In genomic region chr2:236168110-236169067, GRCh38 we compare ENCODE assay signal across 8 cellular contexts. TPM values are rescaled to one million over a fixed set of nuclear protein-coding genes. Genes with fewer than 3 reads are reported as not detected.
DNase-seq lines count a peak whose midpoint lies in the region; ATAC-seq, FAIRE-seq and TF ChIP-seq lines count a peak whose summit lies in the region.

TSS of gene GBX2 (minus strand) at chr2:236168386. CDS start at chr2:236167971, 415 bp downstream.

- peak within 1 kb of the TSS in 1 of 2 experiments; percentile 89; a peak in 2 of 4 replicates for H3K9ac ChIP-seq in K562 (ENCODE audit: insufficient read depth in 1 of 2, low read depth in 2 of 2, low read length in 2 of 2)

- TF ChIP-seq EP300 in K562 (IDR thresholded peaks at IDR 0.05; ENCODE audit: low read length) (no peak), transverse colon (IDR thresholded peaks at IDR 0.05; ENCODE audit: low read depth) (no peak)

- in situ Hi-C loops in K562 (cut with MboI), result no loop called here
- in situ Hi-C loops in transverse colon (cut with MboI; ENCODE audit: low pct_ligation_motif_present in 1 of 4, low pct_unique_long_range_greater_than_20kb in 1 of 4, low sequenced_read_pairs in 3 of 4), result no loop called here

- 24% methylated on average over 23 of the region's 105 CpGs for WGBS in K562 (ENCODE audit: insufficient coverage, low coverage, missing lambda C conversion rate)
- WGBS in transverse colon (ENCODE audit: low coverage in 1 of 2), 2 donors, result 20% methylated on average over 87 of the region's 105 CpGs; no CpG with 5 or more reads in 1 of the 2 donors

- peak; percentile 33 for DNase-seq in ELR (ENCODE audit: low read depth)
- DNase-seq in NCI-H2029 treated with DMSO at 0.1 percent for 48 hours (lab: John Stamatoyannopoulos, UW), result peak; percentile 14
- peak; percentile 77 to 94 (median 92) for DNase-seq in K562 (ENCODE audit: extremely low read depth in 1 of 4, low spot score in 3 of 4)
- DNase-seq in kidney epithelial cell (ENCODE audit: low read depth), result peak; percentile 25
- DNase-seq in transverse colon, result peak; percentile 28
- no peak for DNase-seq in naive thymus-derived CD4-positive, alpha-beta T cell
- DNase-seq in activated CD8-positive, alpha-beta memory T cell treated with anti-CD3 and anti-CD28 coated beads, Interleukin-2, amount 50 U/mL, for 48 hours, result no peak

- H3K4me1 ChIP-seq in K562 (replicated peaks in 1 of 2; ENCODE audit: control insufficient read depth in 2 of 2, insufficient read depth in 2 of 2, low read length in 2 of 2) (peaks cover 0 to 25% of the 10 kb centered on the region in 2 experiments; a peak in 2 of 5 replicates), transverse colon (peaks cover 11 to 78% (median 57%) of the 10 kb centered on the region in 4 donors)
- no peaks in the 10 kb centered on the region for H3K4me1 ChIP-seq in naive thymus-derived CD4-positive, alpha-beta T cell (ENCODE audit: control insufficient read depth in 2 of 2, insufficient read depth in 2 of 2, low read length in 2 of 2)

- H3K27ac Mint-ChIP-seq in naive thymus-derived CD4-positive, alpha-beta T cell, result peak within 1 kb of the TSS in 1 of 9 donors; percentile 79
- no peak within 1 kb of the TSS for H3K27ac Mint-ChIP-seq in stimulated activated memory B cell treated with anti-CD40 and anti-IgM and Interleukin-4, amounts not matched to agents 10 μg/mL and 1 μg/mL and 100 μg/mL, for 72 hours

- peak within 1 kb of the TSS; percentile 66; the same call in 1 of the 2 replicates for H3K4me2 ChIP-seq in K562 (ENCODE audit: insufficient read depth, low read length)

- H3K27ac ChIP-seq in K562 (ENCODE audit: extremely low read depth, low read depth, low read length), result no peak within 1 kb of the TSS
- no peak within 1 kb of the TSS for H3K27ac ChIP-seq in transverse colon
- H3K27ac ChIP-seq in naive thymus-derived CD4-positive, alpha-beta T cell (ENCODE audit: low read depth, low read length), result no peak within 1 kb of the TSS

- TF ChIP-seq CTCF in K562 (IDR thresholded peaks at IDR 0.05 in 2 of 3, conservative IDR thresholded peaks at IDR 0.05 in 1 of 3; ENCODE audit: insufficient read depth in 2 of 3, low read depth in 1 of 3, low read length in 3 of 3) (no peak), kidney epithelial cell (IDR thresholded peaks at IDR 0.05; ENCODE audit: insufficient read depth, low read length, poor library complexity, severe bottlenecking) (no peak), transverse colon (IDR thresholded peaks at IDR 0.05) (no peak)

- peak; percentile 97 for ATAC-seq in K562
- ATAC-seq in naive thymus-derived CD4-positive, alpha-beta T cell, result no peak
- no peak for ATAC-seq in stimulated activated memory B cell treated with anti-CD40 and anti-IgM and Interleukin-4, amounts not matched to agents 10 μg/mL and 1 μg/mL and 100 μg/mL, for 72 hours

- peaks cover 0 to 1% (median 0%) of the 10 kb centered on the region in 11 donors for H3K9me3 Mint-ChIP-seq in naive thymus-derived CD4-positive, alpha-beta T cell
- H3K9me3 Mint-ChIP-seq in stimulated activated memory B cell treated with anti-CD40 and anti-IgM and Interleukin-4, amounts not matched to agents 10 μg/mL and 1 μg/mL and 100 μg/mL, for 72 hours, result no peaks in the 10 kb centered on the region

- TF ChIP-seq RAD21 in K562 (CRISPR knock-in tag; conservative IDR thresholded peaks at IDR 0.05 in 1 of 2, IDR thresholded peaks at IDR 0.05 in 1 of 2), result no peak

- H3K4me3 ChIP-seq in K562 (peak within 1 kb of the TSS; percentile 46), kidney epithelial cell (ENCODE audit: low read depth, low read length) (peak within 1 kb of the TSS; percentile 40), transverse colon (peak within 1 kb of the TSS in 3 of 4 donors; percentile 8 to 42 (median 32))
- H3K4me3 ChIP-seq in naive thymus-derived CD4-positive, alpha-beta T cell (ENCODE audit: low read length), result no peak within 1 kb of the TSS

- peak within 1 kb of the TSS; percentile 81 for H2AFZ ChIP-seq in K562 (ENCODE audit: low read depth, low read length)

- H3K36me3 Mint-ChIP-seq in naive thymus-derived CD4-positive, alpha-beta T cell, result no peaks in the 10 kb centered on the region
- H3K36me3 Mint-ChIP-seq in stimulated activated memory B cell treated with anti-CD40 and anti-IgM and Interleukin-4, amounts not matched to agents 10 μg/mL and 1 μg/mL and 100 μg/mL, for 72 hours, result no peaks in the 10 kb centered on the region

- no peak for FAIRE-seq in K562 (lab: Jason Lieb, UNC)

- H3K79me2 ChIP-seq in K562 (ENCODE audit: control insufficient read depth, insufficient read depth, low read length), result no peaks in the 10 kb centered on the region

- H3K4me3 Mint-ChIP-seq in naive thymus-derived CD4-positive, alpha-beta T cell, result peak within 1 kb of the TSS in 3 of 10 donors; percentile 7 to 22 (median 21)
- H3K4me3 Mint-ChIP-seq in stimulated activated memory B cell treated with anti-CD40 and anti-IgM and Interleukin-4, amounts not matched to agents 10 μg/mL and 1 μg/mL and 100 μg/mL, for 72 hours, result no peak within 1 kb of the TSS

- POLR2A ChIA-PET in K562 (lab: Yijun Ruan, JAX), result interaction anchor here (0.7 to 0.8 kb wide), 3 partner anchors 10 to 620 kb away, joined by 3 read pairs; no protein-coding TSS in a partner anchor
- POLR2A ChIA-PET in naive thymus-derived CD4-positive, alpha-beta T cell (lab: Charles Lee), result no interaction called here

- H3K36me3 ChIP-seq in K562 (ENCODE audit: control insufficient read depth, insufficient read depth, low read length), result no peaks in the 10 kb centered on the region
- H3K36me3 ChIP-seq in kidney epithelial cell (ENCODE audit: control insufficient read depth, insufficient read depth, low read length), result no peaks in the 10 kb centered on the region
- H3K36me3 ChIP-seq in transverse colon, result no peaks in the 10 kb centered on the region
- H3K36me3 ChIP-seq in naive thymus-derived CD4-positive, alpha-beta T cell (ENCODE audit: control insufficient read depth in 2 of 3, insufficient read depth in 3 of 3, low read length in 3 of 3), result no peaks in the 10 kb centered on the region

- peaks cover 51 to 61% (median 57%) of the 10 kb centered on the region in 5 donors for H3K27me3 Mint-ChIP-seq in naive thymus-derived CD4-positive, alpha-beta T cell
- peaks cover 68% of the 10 kb centered on the region for H3K27me3 Mint-ChIP-seq in stimulated activated memory B cell treated with anti-CD40 and anti-IgM and Interleukin-4, amounts not matched to agents 10 μg/mL and 1 μg/mL and 100 μg/mL, for 72 hours

- CTCF ChIA-PET in K562 (lab: Yijun Ruan, JAX; ENCODE audit: low intra/inter-chr PET ratio), result interaction anchor here (1.1 to 1.3 kb wide), 2 partner anchors 390 to 403 kb away, joined by 3 to 5 read pairs; no protein-coding TSS in a partner anchor
- CTCF ChIA-PET in naive thymus-derived CD4-positive, alpha-beta T cell (lab: Charles Lee), result no interaction called here

- no peaks in the 10 kb centered on the region for H3K9me1 ChIP-seq in K562 (ENCODE audit: control insufficient read depth, insufficient read depth, low read length)

- H4K20me1 ChIP-seq in K562 (replicated peaks; ENCODE audit: control insufficient read depth, insufficient read depth, low read length), result no peaks in the 10 kb centered on the region

- peaks cover 0 to 30% (median 21%) of the 10 kb centered on the region in 7 donors for H3K4me1 Mint-ChIP-seq in naive thymus-derived CD4-positive, alpha-beta T cell
- peaks cover 8% of the 10 kb centered on the region for H3K4me1 Mint-ChIP-seq in stimulated activated memory B cell treated with anti-CD40 and anti-IgM and Interleukin-4, amounts not matched to agents 10 μg/mL and 1 μg/mL and 100 μg/mL, for 72 hours

- intact Hi-C loops in K562 (cut with micrococcal nuclease), result no loop called here
- intact Hi-C loops in transverse colon (cut with DNase I; ENCODE audit: low total_unique reads), result no loop called here
- intact Hi-C loops in naive thymus-derived CD4-positive, alpha-beta T cell (cut with micrococcal nuclease), result no loop called here

- BruUV-seq in K562 (replicated peaks; lab: Mats Ljungman, UMichigan), result no TSS peak

- peaks cover 0 to 7% of the 10 kb centered on the region in 2 experiments; a peak in 2 of 5 replicates for H3K27me3 ChIP-seq in K562 (ENCODE audit: control insufficient read depth in 2 of 2, insufficient read depth in 2 of 2, low read length in 2 of 2)
- H3K27me3 ChIP-seq in kidney epithelial cell (ENCODE audit: control insufficient read depth, insufficient read depth, low read length), result peaks cover 91% of the 10 kb centered on the region
- peaks cover 100% of the 10 kb centered on the region for H3K27me3 ChIP-seq in transverse colon
- H3K27me3 ChIP-seq in naive thymus-derived CD4-positive, alpha-beta T cell (ENCODE audit: control insufficient read depth in 2 of 2, insufficient read depth in 2 of 2, low read length in 2 of 2), result peaks cover 0 to 9% of the 10 kb centered on the region in 2 donors

- TF ChIP-seq POLR2A in K562 (conservative IDR thresholded peaks at IDR 0.05), result no peak
- no peak for TF ChIP-seq POLR2A in transverse colon (IDR thresholded peaks at IDR 0.05)

- no peaks in the 10 kb centered on the region for H3K9me3 ChIP-seq in K562 (replicated peaks; ENCODE audit: control insufficient read depth, insufficient read depth, low read depth, low read length)
- no peaks in the 10 kb centered on the region for H3K9me3 ChIP-seq in transverse colon
- H3K9me3 ChIP-seq in naive thymus-derived CD4-positive, alpha-beta T cell (ENCODE audit: control insufficient read depth in 2 of 3, low read length in 3 of 3), result no peaks in the 10 kb centered on the region

RNA-seq across cellular contexts. Expression of gene GBX2, which starts in this region (rescaled TPM):
- 0.60 TPM in 1 of 2 replicates, not detected in the other for total RNA-seq in K562 (2011; cell fraction: chromatin; rRNA removed; ENCODE audit: low replicate concordance)
- 0.26 and 0.67 TPM in 2 replicates for total RNA-seq in K562 (2011; cell fraction: nucleolus; rRNA removed)
- 0.29 and 0.69 TPM in 2 replicates for total RNA-seq in K562 (2011; cell fraction: nucleoplasm; rRNA removed)
- 0.33 and 0.50 TPM in 2 replicates for total RNA-seq in K562 (2014; rRNA removed)
- 0.25 TPM in 1 of 2 replicates, not detected in the other for total RNA-seq in K562 (2014; rRNA removed; fragmentation: Illumina TruSeq; extraction: Trizol)
- 0.36 and 0.49 TPM in 2 replicates for total RNA-seq in K562 (2015; rRNA removed; fragmentation: Illumina TruSeq; extraction: Trizol)
- 0.53 and 0.54 TPM in 2 replicates for total RNA-seq in K562 (2021)
- 0.20 TPM in 1 of 2 replicates, not detected in the other for polyA plus RNA-seq in K562 (2011; rRNA removed)
- 0.04 and 0.67 TPM in 2 replicates for polyA plus RNA-seq in K562 (2011; cell fraction: cytosol; rRNA removed)
- 0.10 and 0.46 TPM in 2 replicates for polyA plus RNA-seq in K562 (2011; cell fraction: nucleus; rRNA removed)
- 0.25 and 0.40 TPM in 2 replicates for polyA plus RNA-seq in K562 (2012)
- 0.16 and 0.19 TPM in 2 replicates for polyA plus RNA-seq in K562 (2014; fragmentation: Illumina TruSeq; extraction: Trizol)
- under 1 TPM in 1 of 2 experiments, not detected in 1; 0.03 TPM for polyA plus RNA-seq in K562 (2014; fragmentation: Nextera tagmentation; extraction: Ambion mirVana)
- polyA plus RNA-seq in K562 (2014; rRNA removed), result 0.28 and 0.47 TPM in 2 replicates
- 0.18 TPM in 1 of 2 replicates, not detected in the other for polyA minus RNA-seq in K562 (2011; rRNA and poly(A)+ RNA removed)
- not detected in 2 replicates for polyA minus RNA-seq in K562 (2011; cell fraction: cytosol; rRNA and poly(A)+ RNA removed)
- 0.22 and 1.1 TPM in 2 replicates for polyA minus RNA-seq in K562 (2011; cell fraction: nucleus; rRNA and poly(A)+ RNA removed)
- total RNA-seq in kidney epithelial cell, result 0.84 and 3.0 TPM in 2 replicates
- total RNA-seq in transverse colon, result not detected
- total RNA-seq in naive thymus-derived CD4-positive, alpha-beta T cell, result not detected
- polyA plus RNA-seq in naive thymus-derived CD4-positive, alpha-beta T cell, result not detected

Comparison
In these comparisons a context has a peak if more than half of its experiments do, and no peak if none do; other contexts are left out.
1. Peak in DNase-seq and H3K4me3 ChIP-seq in transverse colon; RNA of the gene not detected or under 1 TPM.
2. DNase-seq: peak in ELR (single experiment), NCI-H2029 treated with DMSO at 0.1 percent for 48 hours (single experiment), K562 (4 of 4) and kidney epithelial cell (single experiment); none in naive thymus-derived CD4-positive, alpha-beta T cell (0 of 9) and activated CD8-positive, alpha-beta memory T cell treated with anti-CD3 and anti-CD28 coated beads, Interleukin-2, amount 50 U/mL, for 48 hours (single experiment).